In genomic region chr11:102453286-102453797, GRCh38 we compare ENCODE assay signal across 2 cellular contexts.
TF ChIP-seq lines count a peak whose summit lies in the region.

No MANE protein-coding gene starts in this region.

TF ChIP-seq in GM12878, 131 proteins besides CTCF, POLR2A, EP300 and RAD21 (continued from another document):
- TF ChIP-seq MLLT1 (IDR thresholded peaks at IDR 0.05), result no peak
- no peak for TF ChIP-seq IKZF2 (IDR thresholded peaks at IDR 0.05)
- no peak for TF ChIP-seq E2F8 (IDR thresholded peaks at IDR 0.05; ENCODE audit: low read depth, partially characterized antibody)
- TF ChIP-seq CEBPZ (IDR thresholded peaks at IDR 0.05; ENCODE audit: low read depth, low read length), result no peak
TF ChIP-seq in GM12878: peak in this region for 1.

TF ChIP-seq in liver, 16 proteins besides CTCF, POLR2A, EP300 and RAD21 (continued from another document):
- TF ChIP-seq ZBTB33 (IDR thresholded peaks at IDR 0.05) (no peak), FOXA2 (IDR thresholded peaks at IDR 0.05) (no peak), REST (IDR thresholded peaks at IDR 0.05) (no peak), SP1 (IDR thresholded peaks at IDR 0.05) (no peak), GABPA (IDR thresholded peaks at IDR 0.05 in 1 of 2, conservative IDR thresholded peaks at IDR 0.05 in 1 of 2) (no peak), FOXA1 (IDR thresholded peaks at IDR 0.05) (no peak), RXRA (IDR thresholded peaks at IDR 0.05) (no peak), HNF4A (conservative IDR thresholded peaks at IDR 0.05) (no peak)
